ENCODE assay signal across 1 cellular context in the genomic region with DNA sequence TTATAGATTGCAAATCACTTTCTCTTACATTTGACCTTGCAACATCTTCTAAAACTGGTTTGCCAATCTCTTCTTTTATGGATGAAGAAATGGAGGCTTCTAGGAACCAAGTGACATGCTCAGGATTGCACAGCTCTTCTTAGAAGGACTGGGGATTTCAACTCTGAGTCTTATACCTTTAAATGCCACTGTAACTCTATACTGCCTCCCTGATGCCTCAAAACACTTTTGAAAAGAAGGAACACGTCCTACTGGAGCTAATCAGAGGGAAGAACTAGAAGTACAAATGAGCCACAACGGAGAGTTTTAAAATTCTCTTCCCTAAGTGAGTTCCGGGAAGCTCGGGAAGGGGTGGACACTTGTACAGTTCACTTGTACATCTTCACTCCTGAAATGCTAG.
TF ChIP-seq lines count a peak whose summit lies in the region.

No MANE protein-coding gene starts in this region.

TF ChIP-seq in WTC11, 78 proteins besides CTCF, POLR2A, EP300 and RAD21 (continued from another document):
- TF ChIP-seq, protein P1, sequence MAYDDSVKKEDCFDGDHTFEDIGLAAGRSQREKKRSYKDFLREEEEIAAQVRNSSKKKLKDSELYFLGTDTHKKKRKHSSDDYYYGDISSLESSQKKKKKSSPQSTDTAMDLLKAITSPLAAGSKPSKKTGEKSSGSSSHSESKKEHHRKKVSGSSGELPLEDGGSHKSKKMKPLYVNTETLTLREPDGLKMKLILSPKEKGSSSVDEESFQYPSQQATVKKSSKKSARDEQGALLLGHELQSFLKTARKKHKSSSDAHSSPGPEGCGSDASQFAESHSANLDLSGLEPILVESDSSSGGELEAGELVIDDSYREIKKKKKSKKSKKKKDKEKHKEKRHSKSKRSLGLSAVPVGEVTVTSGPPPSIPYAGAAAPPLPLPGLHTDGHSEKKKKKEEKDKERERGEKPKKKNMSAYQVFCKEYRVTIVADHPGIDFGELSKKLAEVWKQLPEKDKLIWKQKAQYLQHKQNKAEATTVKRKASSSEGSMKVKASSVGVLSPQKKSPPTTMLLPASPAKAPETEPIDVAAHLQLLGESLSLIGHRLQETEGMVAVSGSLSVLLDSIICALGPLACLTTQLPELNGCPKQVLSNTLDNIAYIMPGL (CRISPR knock-in tag; IDR thresholded peaks at IDR 0.05), result no peak
- TF ChIP-seq NR1H2 (CRISPR knock-in tag; IDR thresholded peaks at IDR 0.05), result no peak
- TF ChIP-seq, protein P2, sequence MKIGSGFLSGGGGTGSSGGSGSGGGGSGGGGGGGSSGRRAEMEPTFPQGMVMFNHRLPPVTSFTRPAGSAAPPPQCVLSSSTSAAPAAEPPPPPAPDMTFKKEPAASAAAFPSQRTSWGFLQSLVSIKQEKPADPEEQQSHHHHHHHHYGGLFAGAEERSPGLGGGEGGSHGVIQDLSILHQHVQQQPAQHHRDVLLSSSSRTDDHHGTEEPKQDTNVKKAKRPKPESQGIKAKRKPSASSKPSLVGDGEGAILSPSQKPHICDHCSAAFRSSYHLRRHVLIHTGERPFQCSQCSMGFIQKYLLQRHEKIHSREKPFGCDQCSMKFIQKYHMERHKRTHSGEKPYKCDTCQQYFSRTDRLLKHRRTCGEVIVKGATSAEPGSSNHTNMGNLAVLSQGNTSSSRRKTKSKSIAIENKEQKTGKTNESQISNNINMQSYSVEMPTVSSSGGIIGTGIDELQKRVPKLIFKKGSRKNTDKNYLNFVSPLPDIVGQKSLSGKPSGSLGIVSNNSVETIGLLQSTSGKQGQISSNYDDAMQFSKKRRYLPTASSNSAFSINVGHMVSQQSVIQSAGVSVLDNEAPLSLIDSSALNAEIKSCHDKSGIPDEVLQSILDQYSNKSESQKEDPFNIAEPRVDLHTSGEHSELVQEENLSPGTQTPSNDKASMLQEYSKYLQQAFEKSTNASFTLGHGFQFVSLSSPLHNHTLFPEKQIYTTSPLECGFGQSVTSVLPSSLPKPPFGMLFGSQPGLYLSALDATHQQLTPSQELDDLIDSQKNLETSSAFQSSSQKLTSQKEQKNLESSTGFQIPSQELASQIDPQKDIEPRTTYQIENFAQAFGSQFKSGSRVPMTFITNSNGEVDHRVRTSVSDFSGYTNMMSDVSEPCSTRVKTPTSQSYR (CRISPR knock-in tag; IDR thresholded peaks at IDR 0.05), result no peak
- TF ChIP-seq GABPB1 (CRISPR knock-in tag; IDR thresholded peaks at IDR 0.05), result no peak
